Comparison of ENCODE assay signal across 3 cellular contexts in genomic region chr3:7469866-7470265, GRCh38.
"Had no signal": no experiment of that assay in that cellular context is flagged by ENCODE, and none has a peak within 500 bp of the region (broad histone marks: within the 10 kb centered on the region; RNA-seq: fewer than 3 reads in every experiment).

No MANE protein-coding gene starts in this region.

- DNase-seq: GDM1, GF-D8 had no signal

- H3K4me3 ChIP-seq: GM12878 had no signal

- ATAC-seq: GM12878 had no signal
